ENCODE assay signal across 25 cellular contexts in the genomic region with DNA sequence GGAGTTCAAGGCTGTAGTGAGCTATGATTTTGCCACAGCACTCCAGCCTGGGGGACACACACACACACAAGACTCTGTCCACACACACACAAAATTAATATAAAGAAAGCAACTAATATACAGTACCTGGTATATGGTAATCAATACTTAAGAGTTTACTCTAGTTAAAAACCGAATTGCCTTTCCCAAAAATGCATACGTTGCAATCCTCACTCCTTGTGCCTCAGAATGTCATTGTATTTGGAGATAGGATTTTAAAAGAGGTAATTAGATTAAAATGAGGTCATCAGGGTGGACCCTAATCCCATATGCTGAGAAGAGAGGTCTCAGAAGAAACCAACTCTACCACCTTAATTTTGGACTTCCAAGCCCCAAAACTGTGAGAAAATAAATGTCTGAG. TPM values are rescaled to one million over a fixed set of nuclear protein-coding genes. Genes with fewer than 3 reads are reported as not detected.
DNase-seq lines count a peak whose midpoint lies in the region; ATAC-seq, FAIRE-seq and TF ChIP-seq lines count a peak whose summit lies in the region.
"Had no signal": no experiment of that assay in that cellular context is flagged by ENCODE, and none has a peak within 500 bp of the region (broad histone marks: within the 10 kb centered on the region; RNA-seq: fewer than 3 reads in every experiment).

No MANE protein-coding gene starts in this region.

- no peaks in the 10 kb centered on the region for H3K79me1 ChIP-seq in IMR-90 (ENCODE audit: low read depth in 1 of 2, low read length in 2 of 2)

- TF ChIP-seq CTCF in A549 (IDR thresholded peaks at IDR 0.05) = no peak
- no peak for TF ChIP-seq CTCF in IMR-90 (conservative IDR thresholded peaks at IDR 0.05; ENCODE audit: low read depth, low read length)

- H2AK5ac ChIP-seq in IMR-90 (ENCODE audit: low read depth, low read length) = no peak overlapping the region

- intact Hi-C loops in IMR-90 (cut with micrococcal nuclease) = no loop called here

- H3K4me3 ChIP-seq in A549 (no peak overlapping the region), IMR-90 (ENCODE audit: insufficient read depth, low read depth, low read length) (no peak overlapping the region)
- H3K4me3 ChIP-seq: BLaER1, GM12878 had no signal

- H3K18ac ChIP-seq in IMR-90 (ENCODE audit: low read depth, low read length) = no peak overlapping the region

- H3K36me3 Mint-ChIP-seq in naive thymus-derived CD8-positive, alpha-beta T cell = peaks cover 0 to 16% (median 13%) of the 10 kb centered on the region in 3 donors
- H3K36me3 Mint-ChIP-seq: CD4-positive, CD25-positive, alpha-beta regulatory T cell had no signal

- H3K27ac Mint-ChIP-seq in naive thymus-derived CD8-positive, alpha-beta T cell = no peak overlapping the region
- H3K27ac Mint-ChIP-seq: CD14-positive monocyte; CD4-positive, alpha-beta memory T cell; CD4-positive, CD25-positive, alpha-beta regulatory T cell; CD8-positive, alpha-beta memory T cell had no signal

- no peak for TF ChIP-seq EP300 in A549 (IDR thresholded peaks at IDR 0.05)

- H3K9me3 Mint-ChIP-seq in naive thymus-derived CD8-positive, alpha-beta T cell = peaks cover 0 to 19% (median 12%) of the 10 kb centered on the region in 9 donors

- no peak overlapping the region for H3K56ac ChIP-seq in IMR-90 (ENCODE audit: extremely low read depth, insufficient read depth, low read length)

- H4K8ac ChIP-seq in IMR-90 (ENCODE audit: low read depth in 2 of 2, low read length in 2 of 2) = no peak overlapping the region

- TF ChIP-seq RAD21 in A549 (conservative IDR thresholded peaks at IDR 0.05 in 1 of 2, IDR thresholded peaks at IDR 0.05 in 1 of 2) = no peak
- TF ChIP-seq RAD21 in IMR-90 (IDR thresholded peaks at IDR 0.05; ENCODE audit: low read length) = no peak

- no peak overlapping the region for H3K9ac ChIP-seq in IMR-90 (ENCODE audit: low read depth, low read length)
- H3K9ac ChIP-seq: BLaER1 had no signal

- no peak overlapping the region for H3K4me3 Mint-ChIP-seq in naive thymus-derived CD8-positive, alpha-beta T cell
- H3K4me3 Mint-ChIP-seq: CD14-positive monocyte; CD4-positive, alpha-beta memory T cell; CD4-positive, CD25-positive, alpha-beta regulatory T cell; CD8-positive, alpha-beta memory T cell had no signal

- H3K9me1 ChIP-seq in IMR-90 (ENCODE audit: insufficient read depth, low read length) = peaks cover 3% of the 10 kb centered on the region; the same call in 1 of the 2 replicates

- no peak overlapping the region for H4K91ac ChIP-seq in IMR-90 (ENCODE audit: insufficient read depth, low read depth, low read length)

- no TSS peak for BruUV-seq in IMR-90 (replicated peaks; lab: Mats Ljungman, UMichigan)

- H3K27ac ChIP-seq in A549 (no peak overlapping the region), IMR-90 (ENCODE audit: insufficient read depth, low read length) (no peak overlapping the region)
- H3K27ac ChIP-seq: BLaER1 had no signal

- WGBS in A549 (ENCODE audit: missing lambda C conversion rate) = 29% methylated on average over 2 of the region's 2 CpGs
- no CpG with 5 or more reads among the region's 2 CpGs for WGBS in IMR-90 (ENCODE audit: extremely low coverage in 2 of 2, insufficient read length in 1 of 2), 2 experiments

- no peaks in the 10 kb centered on the region for H3K4me1 ChIP-seq in A549
- H3K4me1 ChIP-seq in IMR-90 (ENCODE audit: control insufficient read depth, insufficient read depth, low read length) = no peaks in the 10 kb centered on the region
- H3K4me1 ChIP-seq: BE2C, BLaER1 had no signal

- no peaks in the 10 kb centered on the region for H3K4me1 Mint-ChIP-seq in naive thymus-derived CD8-positive, alpha-beta T cell
- H3K4me1 Mint-ChIP-seq: CD14-positive monocyte; CD4-positive, alpha-beta memory T cell; CD4-positive, CD25-positive, alpha-beta regulatory T cell; CD8-positive, alpha-beta memory T cell had no signal

- no peaks in the 10 kb centered on the region for H3K36me3 ChIP-seq in IMR-90 (ENCODE audit: control insufficient read depth, insufficient read depth, low read length)
- H3K36me3 ChIP-seq: BE2C, BLaER1 had no signal

- dilution Hi-C loops in IMR-90 (cut with HindIII; ENCODE audit: low sequenced_read_pairs, unreplicated experiment) = no loop called here

- no peak for TF ChIP-seq POLR2A in A549 (IDR thresholded peaks at IDR 0.05; ENCODE audit: low read length)
- no peak for TF ChIP-seq POLR2A in IMR-90 (IDR thresholded peaks at IDR 0.05; ENCODE audit: low read depth, low read length)

- no peaks in the 10 kb centered on the region for H4K20me1 ChIP-seq in IMR-90 (ENCODE audit: insufficient read depth, low read length)
- H4K20me1 ChIP-seq: BLaER1 had no signal

- no peak overlapping the region for H3K4ac ChIP-seq in IMR-90 (ENCODE audit: low read depth, low read length)

- in situ Hi-C loops in IMR-90 (cut with MboI; ENCODE audit: low sequenced_read_pairs) = loop anchor here (25.0 kb wide), 1 partner anchor 370 kb away; no protein-coding TSS in a partner anchor
- in situ Hi-C loops in ACHN (cut with HindIII; ENCODE audit: low pct_ligation_motif_present, low pct_unique_long_range_greater_than_20kb, low sequenced_read_pairs) = no loop called here

- H3K14ac ChIP-seq in IMR-90 (replicated peaks; ENCODE audit: low read depth, low read length) = no peak overlapping the region

- DNase-seq in A549 (ENCODE audit: low read depth in 1 of 2, low spot score in 1 of 2) = no peak
- no peak for DNase-seq in IMR-90
- peak; percentile 28 for DNase-seq in NCI-H82 treated with DMSO at 0.1 percent for 48 hours (lab: John Stamatoyannopoulos, UW; ENCODE audit: unreplicated experiment)
- no peak for DNase-seq in ACHN
- DNase-seq in NCI-H146 (lab: John Stamatoyannopoulos, UW) = no peak
- DNase-seq in naive thymus-derived CD8-positive, alpha-beta T cell = no peak
- DNase-seq: 8988T; BE2C; C1 segment of cervical spinal cord; CD4-positive, alpha-beta memory T cell; CD4-positive, CD25-positive, alpha-beta regulatory T cell; CD8-positive, alpha-beta memory T cell; COR-L47; DMS 273 treated with DMSO at 0.1 percent for 48 hours; DMS153; DMS53; DMS79; DND-41; GDM1 had no signal

- no peak overlapping the region for H2BK15ac ChIP-seq in IMR-90 (ENCODE audit: low read depth, low read length)

- peaks cover 6 to 23% (median 15%) of the 10 kb centered on the region in 5 donors for H3K27me3 Mint-ChIP-seq in naive thymus-derived CD8-positive, alpha-beta T cell

- H3K4me2 ChIP-seq in A549 (no peak overlapping the region), IMR-90 (ENCODE audit: low read depth, low read length) (no peak overlapping the region)
- H3K4me2 ChIP-seq: BLaER1 had no signal

- no peak overlapping the region for H3K23ac ChIP-seq in IMR-90 (ENCODE audit: low read depth, low read length)

- no peak overlapping the region for H2BK5ac ChIP-seq in IMR-90 (ENCODE audit: low read depth, low read length, poor library complexity, severe bottlenecking)

- H2BK20ac ChIP-seq in IMR-90 (ENCODE audit: low read depth, low read length) = no peak overlapping the region

- no peak overlapping the region for H2AFZ ChIP-seq in IMR-90 (replicated peaks; ENCODE audit: low read length, poor library complexity)

- no peak for FAIRE-seq in A549 (lab: Jason Lieb, UNC)
- FAIRE-seq: A204.1, GM12878, GM12892, GM18507 had no signal

- no peak overlapping the region for H2BK120ac ChIP-seq in IMR-90 (ENCODE audit: low read depth, low read length)

- H3K9me3 ChIP-seq in A549 = peaks cover 4% of the 10 kb centered on the region; the same call in 1 of the 3 replicates
- no peaks in the 10 kb centered on the region for H3K9me3 ChIP-seq in IMR-90 (ENCODE audit: control insufficient read depth, insufficient read depth, low read length)
- H3K9me3 ChIP-seq: BE2C, BLaER1 had no signal

- CTCF ChIA-PET in A549 (lab: Yijun Ruan, JAX) = interaction anchor here (0.6 kb wide), 1 partner anchor 449 kb away, joined by 3 read pairs; no protein-coding TSS in a partner anchor
- CTCF ChIA-PET in IMR-90 (lab: Yijun Ruan, JAX) = interaction anchor here (0.8 to 1.0 kb wide), 2 partner anchors 10 to 22 kb away, joined by 3 read pairs; no protein-coding TSS in a partner anchor

- POLR2A ChIA-PET in A549 (lab: Yijun Ruan, JAX) = no interaction called here
- POLR2A ChIA-PET in IMR-90 (lab: Charles Lee; ENCODE audit: unreplicated experiment) = no interaction called here
- POLR2A ChIA-PET in naive thymus-derived CD8-positive, alpha-beta T cell (lab: Charles Lee) = no interaction called here

- no peaks in the 10 kb centered on the region for H3K27me3 ChIP-seq in IMR-90 (ENCODE audit: control insufficient read depth, insufficient read depth, low read length)
- H3K27me3 ChIP-seq: BE2C, BLaER1 had no signal

- H4K5ac ChIP-seq in IMR-90 (ENCODE audit: low read depth, low read length) = no peak overlapping the region

- ATAC-seq in A549 (no peak), IMR-90 (ENCODE audit: low read depth) (no peak)
- ATAC-seq in naive thymus-derived CD8-positive, alpha-beta T cell = no peak
- ATAC-seq: GM12878 had no signal

- H2AK9ac ChIP-seq in IMR-90 (replicated peaks; ENCODE audit: low read depth, low read length, poor library complexity) = no peak overlapping the region

TF ChIP-seq in A549, 52 proteins besides CTCF, POLR2A, EP300 and RAD21:
- peak; percentile 57 for TF ChIP-seq MAFK (IDR thresholded peaks at IDR 0.05; ENCODE audit: partially characterized antibody)
- TF ChIP-seq, protein P1, sequence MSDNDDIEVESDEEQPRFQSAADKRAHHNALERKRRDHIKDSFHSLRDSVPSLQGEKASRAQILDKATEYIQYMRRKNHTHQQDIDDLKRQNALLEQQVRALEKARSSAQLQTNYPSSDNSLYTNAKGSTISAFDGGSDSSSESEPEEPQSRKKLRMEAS (IDR thresholded peaks at IDR 0.05) = no peak
- TF ChIP-seq EHF (CRISPR knock-in tag; IDR thresholded peaks at IDR 0.05) = no peak

TF ChIP-seq in IMR-90, 13 proteins besides CTCF, POLR2A, EP300 and RAD21:
- TF ChIP-seq MAFK (IDR thresholded peaks at IDR 0.05; ENCODE audit: low read depth, low read length) (peak; percentile 47), CHD1 (IDR thresholded peaks at IDR 0.05; ENCODE audit: low read depth, low read length) (no peak), NFE2L2 (IDR thresholded peaks at IDR 0.05; ENCODE audit: low read depth, low read length) (no peak)

RNA-seq across cellular contexts. Expression of a gene that starts 35.7 kb away (rescaled TPM):
- polyA plus RNA-seq in A549 (2011; rRNA removed) = 34.8 and 37.1 TPM in 2 replicates
- 15.7 and 17.0 TPM in 2 replicates for polyA plus RNA-seq in A549 (2012; cell fraction: cytosol; rRNA removed)
- polyA plus RNA-seq in A549 (2012; cell fraction: nucleus; rRNA removed) = 6.5 and 10.9 TPM in 2 replicates
- 15.7 to 20.1 TPM (median 19.6 TPM) in 3 replicates for polyA plus RNA-seq in A549 (2017; fragmentation: RNase III; extraction: RNeasy Plus Mini Kit Qiagen cat#74134 plus additional on column Dnase treatment)
- polyA minus RNA-seq in A549 (2011; rRNA and poly(A)+ RNA removed) = 16.4 and 19.7 TPM in 2 replicates
- 46.9 and 58.8 TPM in 2 replicates for total RNA-seq in IMR-90 (2012; rRNA removed)
- 27.8 and 29.4 TPM in 2 replicates for polyA plus RNA-seq in IMR-90 (2012; rRNA removed)
- 13.0 and 22.9 TPM in 2 replicates for polyA plus RNA-seq in IMR-90 (2012; cell fraction: cytosol; rRNA removed)
- 4.8 and 31.4 TPM in 2 replicates for polyA plus RNA-seq in IMR-90 (2012; cell fraction: nucleus; rRNA removed; ENCODE audit: low replicate concordance)
- total RNA-seq in naive thymus-derived CD8-positive, alpha-beta T cell = 1 to 10 TPM; 5.5 to 9.8 TPM
- polyA plus RNA-seq in naive thymus-derived CD8-positive, alpha-beta T cell = 1 to 10 TPM; 4.3 to 5.7 (median 4.8) TPM
